ENCODE assay signal across 1 cellular context in the genomic region with DNA sequence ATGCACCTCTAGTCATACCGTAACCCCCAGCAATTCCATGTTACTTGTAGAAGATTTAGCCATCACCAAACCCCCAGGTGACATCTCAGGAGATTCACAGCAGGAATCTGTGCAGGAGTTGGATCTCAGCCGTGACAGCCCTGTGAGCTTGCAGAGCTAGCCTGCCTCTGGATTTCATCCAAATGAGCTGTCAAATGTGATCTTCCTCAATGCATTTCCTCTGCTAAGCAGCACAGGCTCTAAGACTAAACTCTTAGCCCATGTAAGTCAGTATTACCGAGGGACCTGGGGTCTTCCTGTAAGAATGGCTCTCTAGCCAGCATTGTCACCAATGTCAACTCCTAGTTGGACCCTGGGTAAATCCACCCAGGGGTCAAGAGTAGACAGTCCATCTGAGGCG.
TF ChIP-seq lines count a peak whose summit lies in the region.

No MANE protein-coding gene starts in this region.

TF ChIP-seq in WTC11, 78 proteins besides CTCF, POLR2A, EP300 and RAD21:
- TF ChIP-seq GABPB1 (CRISPR knock-in tag; IDR thresholded peaks at IDR 0.05) = no peak
- TF ChIP-seq PRRX2 (CRISPR knock-in tag; IDR thresholded peaks at IDR 0.05) = no peak
- no peak for TF ChIP-seq NFE2L1 (CRISPR knock-in tag; IDR thresholded peaks at IDR 0.05)
- TF ChIP-seq, protein P1, sequence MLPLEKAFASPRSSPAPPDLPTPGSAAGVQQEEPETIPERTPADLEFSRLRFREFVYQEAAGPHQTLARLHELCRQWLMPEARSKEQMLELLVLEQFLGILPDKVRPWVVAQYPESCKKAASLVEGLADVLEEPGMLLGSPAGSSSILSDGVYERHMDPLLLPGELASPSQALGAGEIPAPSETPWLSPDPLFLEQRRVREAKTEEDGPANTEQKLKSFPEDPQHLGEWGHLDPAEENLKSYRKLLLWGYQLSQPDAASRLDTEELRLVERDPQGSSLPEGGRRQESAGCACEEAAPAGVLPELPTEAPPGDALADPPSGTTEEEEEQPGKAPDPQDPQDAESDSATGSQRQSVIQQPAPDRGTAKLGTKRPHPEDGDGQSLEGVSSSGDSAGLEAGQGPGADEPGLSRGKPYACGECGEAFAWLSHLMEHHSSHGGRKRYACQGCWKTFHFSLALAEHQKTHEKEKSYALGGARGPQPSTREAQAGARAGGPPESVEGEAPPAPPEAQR (CRISPR knock-in tag; IDR thresholded peaks at IDR 0.05) = no peak
